Comparison of ENCODE assay signal across 1 cellular context in genomic region chr7:43584200-43584586, GRCh38.
TF ChIP-seq lines count a peak whose summit lies in the region.

No MANE protein-coding gene starts in this region.

TF ChIP-seq in WTC11, 78 proteins besides CTCF, POLR2A, EP300 and RAD21 (continued from another document):
- TF ChIP-seq, protein P1, sequence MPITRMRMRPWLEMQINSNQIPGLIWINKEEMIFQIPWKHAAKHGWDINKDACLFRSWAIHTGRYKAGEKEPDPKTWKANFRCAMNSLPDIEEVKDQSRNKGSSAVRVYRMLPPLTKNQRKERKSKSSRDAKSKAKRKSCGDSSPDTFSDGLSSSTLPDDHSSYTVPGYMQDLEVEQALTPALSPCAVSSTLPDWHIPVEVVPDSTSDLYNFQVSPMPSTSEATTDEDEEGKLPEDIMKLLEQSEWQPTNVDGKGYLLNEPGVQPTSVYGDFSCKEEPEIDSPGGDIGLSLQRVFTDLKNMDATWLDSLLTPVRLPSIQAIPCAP (CRISPR knock-in tag; IDR thresholded peaks at IDR 0.05) = no peak
TF ChIP-seq in WTC11: peak in this region for 0.
